18 cellular contexts compared by ENCODE assay signal in the genomic region with DNA sequence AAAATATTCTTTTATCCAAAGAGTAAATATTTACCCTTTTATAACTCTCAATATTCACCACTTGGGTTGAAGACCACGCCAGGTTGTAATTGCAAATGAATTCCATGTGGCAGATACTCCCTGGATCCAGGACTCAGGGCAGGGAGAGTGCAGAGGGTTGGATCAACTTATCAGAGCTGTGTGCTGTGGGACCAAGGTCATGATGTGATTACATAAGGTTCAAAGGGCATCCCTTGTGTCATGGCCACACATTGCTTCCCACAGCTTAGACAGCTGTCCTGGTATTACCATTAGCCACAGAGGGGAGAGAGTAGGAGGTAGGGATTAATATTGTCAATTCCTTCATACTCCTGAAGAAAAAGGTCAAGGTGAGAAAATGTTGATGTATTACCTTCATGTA.
DNase-seq lines count a peak whose midpoint lies in the region; ATAC-seq, FAIRE-seq and TF ChIP-seq lines count a peak whose summit lies in the region.
"Had no signal": no experiment of that assay in that cellular context is flagged by ENCODE, and none has a peak within 500 bp of the region (broad histone marks: within the 10 kb centered on the region; RNA-seq: fewer than 3 reads in every experiment).

No MANE protein-coding gene starts in this region.

- H2BK12ac ChIP-seq in H1 (ENCODE audit: low read depth, low read length) = no peak overlapping the region

- no peak overlapping the region for H4K91ac ChIP-seq in H1 (replicated peaks; ENCODE audit: insufficient read length, low read length)

- no peak overlapping the region for H2BK20ac ChIP-seq in H1 (ENCODE audit: low read length)

- H3K4ac ChIP-seq in H1 (replicated peaks; ENCODE audit: insufficient read length, low read depth, low read length) = no peak overlapping the region

- no peak overlapping the region for H3K18ac ChIP-seq in H1 (ENCODE audit: extremely low read depth, low read length)

- no peak overlapping the region for H2AFZ ChIP-seq in H1 (ENCODE audit: low read length)

- H2BK120ac ChIP-seq in H1 (replicated peaks; ENCODE audit: low read depth, low read length) = no peak overlapping the region

- TF ChIP-seq POLR2A in H1 (IDR thresholded peaks at IDR 0.05; ENCODE audit: control extremely low read depth in 1 of 2, low read depth in 2 of 2, low read length in 2 of 2) = peak in 1 of 2 experiments; percentile 39; a peak in 1 of 3 replicates

- H3K14ac ChIP-seq in H1 (ENCODE audit: insufficient read length) = no peak overlapping the region

- 100% methylated on average over 1 of the region's 1 CpG; no CpG with 5 or more reads in 1 of the 2 experiments for WGBS in H1 (ENCODE audit: extremely low coverage in 1 of 2, insufficient coverage in 1 of 2, insufficient read length in 1 of 2, insufficient replicate concordance in 2 of 2, low coverage in 1 of 2, low lambda C conversion rate in 2 of 2, missing lambda C conversion rate in 1 of 2), 2 experiments
- 35% methylated on average over 1 of the region's 1 CpG for WGBS in liver
- WGBS in small intestine, 3 donors = 20 to 57% (median 23%) methylated on average over 1 of the region's 1 CpG
- WGBS in right cardiac atrium = 85% methylated on average over 1 of the region's 1 CpG

- H3K4me2 ChIP-seq in H1 (ENCODE audit: insufficient read depth in 1 of 2, low read depth in 2 of 2, low read length in 2 of 2) = no peak overlapping the region

- no peak for TF ChIP-seq RAD21 in H1 (IDR thresholded peaks at IDR 0.05 in 1 of 2, conservative IDR thresholded peaks at IDR 0.05 in 1 of 2; ENCODE audit: low read depth in 2 of 2, low read length in 2 of 2)
- TF ChIP-seq RAD21 in liver (IDR thresholded peaks at IDR 0.05) = peak; percentile 49 to 61

- TF ChIP-seq CTCF in H1 (IDR thresholded peaks at IDR 0.05; ENCODE audit: control extremely low read depth in 1 of 3, insufficient read depth in 1 of 3, low read depth in 1 of 3, low read length in 3 of 3) (no peak), liver (IDR thresholded peaks at IDR 0.05; ENCODE audit: low read depth, low read length, missing input control) (no peak)

- H3K9me3 ChIP-seq in H1 (ENCODE audit: insufficient read depth in 2 of 2, low read depth in 1 of 2, low read length in 1 of 2) = no peaks in the 10 kb centered on the region
- no peaks in the 10 kb centered on the region for H3K9me3 ChIP-seq in liver (ENCODE audit: control insufficient read depth in 4 of 4, low read length in 3 of 4)
- no peaks in the 10 kb centered on the region for H3K9me3 ChIP-seq in small intestine (ENCODE audit: control insufficient read depth, low read depth)
- H3K9me3 ChIP-seq in right cardiac atrium (ENCODE audit: control insufficient read depth, low read length) = no peaks in the 10 kb centered on the region

- H3K27ac ChIP-seq in H1 (ENCODE audit: low read depth, low read length) = no peak overlapping the region
- H3K27ac ChIP-seq in liver (ENCODE audit: low read depth in 1 of 2, low read length in 2 of 2) = peak overlapping the region in 1 of 2 donors; percentile 15
- H3K27ac ChIP-seq in small intestine (ENCODE audit: low read depth in 1 of 2, low read length in 1 of 2) = no peak overlapping the region
- no peak overlapping the region for H3K27ac ChIP-seq in right cardiac atrium (ENCODE audit: low read length)

- H3K23me2 ChIP-seq in H1 (ENCODE audit: low read depth, low read length) = no peaks in the 10 kb centered on the region

- H4K8ac ChIP-seq in H1 (ENCODE audit: extremely low read depth, insufficient read depth, low read length) = no peak overlapping the region

- no peak overlapping the region for H2AK5ac ChIP-seq in H1 (ENCODE audit: low read depth, low read length)

- no peak overlapping the region for H2BK15ac ChIP-seq in H1 (ENCODE audit: low read length)

- H4K5ac ChIP-seq in H1 (ENCODE audit: insufficient read length, low read depth, low read length) = no peak overlapping the region

- H2BK5ac ChIP-seq in H1 (ENCODE audit: low read depth, low read length) = no peak overlapping the region

- no peak overlapping the region for H3K9ac ChIP-seq in H1 (replicated peaks in 1 of 4; ENCODE audit: extremely low read depth in 1 of 4, low read depth in 3 of 4, low read length in 3 of 4)
- H3K9ac ChIP-seq in liver (ENCODE audit: low read depth in 1 of 2, low read length in 2 of 2) = no peak overlapping the region

- ATAC-seq in right cardiac atrium = no peak

- H3K79me1 ChIP-seq in H1 (ENCODE audit: low read depth, low read length) = no peaks in the 10 kb centered on the region

- intact Hi-C loops in right cardiac atrium (cut with DNase I) = no loop called here

- H3K36me3 ChIP-seq in H1 (ENCODE audit: control insufficient read depth in 2 of 4, insufficient read depth in 4 of 4, low read length in 3 of 4) (peaks cover 0 to 43% (median 8%) of the 10 kb centered on the region in 4 experiments; a peak in 5 of 8 replicates), liver (ENCODE audit: control insufficient read depth in 4 of 4, insufficient read depth in 3 of 4, low read depth in 1 of 4, low read length in 3 of 4) (no peaks in the 10 kb centered on the region), small intestine (ENCODE audit: control insufficient read depth in 2 of 2, insufficient read depth in 2 of 2, low read length in 2 of 2) (no peaks in the 10 kb centered on the region)

- no peak for DNase-seq in H1 (ENCODE audit: low read depth in 1 of 2, low spot score in 2 of 2)
- peak; percentile 77 for DNase-seq in small intestine
- DNase-seq in stimulated activated CD4-positive, alpha-beta T cell treated with anti-CD3 and anti-CD28 coated beads, Interleukin-4, amount 100 ng/mL, for 4 hours = no peak
- DNase-seq in SIG-M5 treated with dmso at 0.1 percent for 504 hours (lab: John Stamatoyannopoulos, UW; ENCODE audit: unreplicated experiment) = no peak
- no peak for DNase-seq in right cardiac atrium
- DNase-seq: C1 segment of cervical spinal cord; Calu3; CD4-positive, alpha-beta memory T cell; COR-L47; DMS53; DMS79 treated with DMSO at 0.1 percent for 48 hours; GF-D8; GOT3; H7; HCEC 1CT had no signal

- H3K23ac ChIP-seq in H1 (ENCODE audit: insufficient read length) = no peak overlapping the region

- no peak overlapping the region for H3K56ac ChIP-seq in H1 (replicated peaks; ENCODE audit: insufficient read length, low read depth, low read length)

- CTCF ChIA-PET in H1 (lab: Charles Lee; ENCODE audit: partially characterized antibody) = interaction anchor here (1.1 to 1.4 kb wide), 2 partner anchors 21 to 175 kb away, joined by 3 read pairs; no protein-coding TSS in a partner anchor

- FAIRE-seq in H1 (lab: Jason Lieb, UNC) (no peak), small intestine (lab: Jason Lieb, UNC) (no peak)
- FAIRE-seq: GM12891, GM18507 had no signal

- no peak for TF ChIP-seq EP300 in H1 (IDR thresholded peaks at IDR 0.05; ENCODE audit: borderline replicate concordance in 1 of 2, low read depth in 2 of 2, low read length in 2 of 2)

- H3K4me1 ChIP-seq in H1 (replicated peaks in 1 of 4; ENCODE audit: control insufficient read depth in 3 of 4, insufficient read depth in 4 of 4, low read length in 3 of 4) = no peaks in the 10 kb centered on the region
- H3K4me1 ChIP-seq in liver (ENCODE audit: control insufficient read depth in 4 of 4, insufficient read depth in 4 of 4, low read length in 3 of 4) = peaks cover 0 to 30% (median 14%) of the 10 kb centered on the region in 4 donors
- H3K4me1 ChIP-seq in small intestine (ENCODE audit: control insufficient read depth in 2 of 2, insufficient read depth in 1 of 2, low read depth in 1 of 2, low read length in 1 of 2) = no peaks in the 10 kb centered on the region
- no peaks in the 10 kb centered on the region for H3K4me1 ChIP-seq in right cardiac atrium (ENCODE audit: control insufficient read depth, insufficient read depth, low read length)

- H3K27me3 ChIP-seq in H1 (replicated peaks in 1 of 4; ENCODE audit: control insufficient read depth in 3 of 4, extremely low read depth in 1 of 4, insufficient read depth in 3 of 4, low read length in 3 of 4) (no peaks in the 10 kb centered on the region), liver (ENCODE audit: control insufficient read depth in 4 of 4, insufficient read depth in 4 of 4, low read length in 3 of 4) (no peaks in the 10 kb centered on the region), small intestine (ENCODE audit: control insufficient read depth in 2 of 2, insufficient read depth in 2 of 2, low read length in 2 of 2) (no peaks in the 10 kb centered on the region), right cardiac atrium (ENCODE audit: control insufficient read depth, insufficient read depth) (no peaks in the 10 kb centered on the region)

- no peaks in the 10 kb centered on the region for H4K20me1 ChIP-seq in H1 (replicated peaks in 1 of 2; ENCODE audit: control insufficient read depth in 1 of 2, insufficient read depth in 2 of 2, low read length in 2 of 2)

- 0 out of 4 replicates have a peak, but pooled peaks cover 0 to 2% of the 10 kb centered on the region in 2 experiments for H3K79me2 ChIP-seq in H1 (ENCODE audit: control insufficient read depth in 1 of 2, insufficient read depth in 2 of 2, low read length in 2 of 2)

- H3K4me3 ChIP-seq in H1 (ENCODE audit: extremely low read depth in 1 of 4, insufficient read depth in 2 of 4, low read depth in 3 of 4, low read length in 4 of 4) (no peak overlapping the region), liver (ENCODE audit: low read depth in 1 of 3, low read length in 3 of 3) (no peak overlapping the region), small intestine (ENCODE audit: low read depth in 1 of 2, low read length in 2 of 2) (no peak overlapping the region), right cardiac atrium (ENCODE audit: low read length) (no peak overlapping the region)

- POLR2A ChIA-PET in H1 (lab: Charles Lee; ENCODE audit: partially characterized antibody) = interaction anchor here (0.6 kb wide), 1 partner anchor 33 kb away, joined by 3 read pairs; no protein-coding TSS in a partner anchor

TF ChIP-seq in H1, 55 proteins besides CTCF, POLR2A, EP300 and RAD21:
- TF ChIP-seq CEBPB (IDR thresholded peaks at IDR 0.05; ENCODE audit: low read depth, low read length) = no peak
- peak; percentile 61; the same call in 1 of the 2 replicates for TF ChIP-seq POLR2AphosphoS5 (IDR thresholded peaks at IDR 0.05; ENCODE audit: low read depth, low read length)
TF ChIP-seq in H1: peak in this region for 1.

TF ChIP-seq in liver, 16 proteins besides CTCF, POLR2A, EP300 and RAD21 (continues in another document):
- TF ChIP-seq NR2F2 (IDR thresholded peaks at IDR 0.05) = peak; percentile 83
- TF ChIP-seq SP1 (IDR thresholded peaks at IDR 0.05) = peak; percentile 93
- TF ChIP-seq, protein P1, sequence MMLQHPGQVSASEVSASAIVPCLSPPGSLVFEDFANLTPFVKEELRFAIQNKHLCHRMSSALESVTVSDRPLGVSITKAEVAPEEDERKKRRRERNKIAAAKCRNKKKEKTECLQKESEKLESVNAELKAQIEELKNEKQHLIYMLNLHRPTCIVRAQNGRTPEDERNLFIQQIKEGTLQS (IDR thresholded peaks at IDR 0.05) = peak; percentile 72
